ENCODE assay signal across 1 cellular context in the genomic region with DNA sequence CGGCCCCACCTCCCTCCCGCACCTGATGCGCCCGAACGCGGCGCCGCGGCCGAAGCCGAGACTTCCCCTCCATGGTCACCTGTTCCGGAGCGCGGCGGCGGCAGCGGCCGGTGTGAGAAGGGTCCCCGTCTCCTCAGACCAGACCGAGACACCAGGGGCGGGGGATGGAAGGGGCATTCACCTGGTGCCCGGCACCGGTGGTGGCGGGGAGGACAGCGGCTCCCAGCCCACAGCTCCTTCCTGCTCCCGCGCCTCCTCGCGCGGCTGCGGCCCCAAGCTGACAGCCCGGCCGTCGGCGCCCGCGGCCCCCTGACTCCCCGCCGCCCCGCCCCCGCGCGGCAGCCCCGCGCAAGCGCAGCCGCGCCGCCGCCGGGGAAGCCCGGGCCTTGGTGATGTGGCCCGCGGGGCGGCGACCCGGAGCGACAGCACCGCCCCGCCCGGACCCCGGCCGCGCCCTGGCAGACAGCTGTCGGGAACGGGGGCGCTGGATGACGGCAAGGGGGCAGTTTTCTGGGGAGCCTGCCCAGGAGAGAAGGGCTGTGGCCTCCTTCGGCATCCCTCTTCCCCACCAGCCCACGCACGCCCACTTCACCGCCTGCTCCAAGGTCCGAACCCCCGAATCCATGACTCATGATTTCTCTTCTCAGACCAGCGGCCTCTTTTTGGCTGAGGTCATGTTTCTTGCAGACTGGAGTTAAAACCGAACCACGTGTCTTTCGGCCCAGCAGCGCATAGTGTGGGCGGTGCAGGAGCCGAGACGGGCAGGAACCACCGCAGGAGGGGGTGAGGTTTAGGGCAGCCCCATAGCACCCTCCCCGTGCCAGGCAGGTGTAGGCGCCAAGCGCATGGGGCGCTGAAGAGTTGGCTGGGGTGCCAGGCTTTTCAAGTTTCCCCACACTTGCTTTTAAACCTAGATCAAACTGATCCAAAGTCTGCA.
A peak's percentile ranks its signal among the peaks of the same experiment; 100 is the strongest.
TF ChIP-seq lines count a peak whose summit lies in the region.

A gene with protein sequence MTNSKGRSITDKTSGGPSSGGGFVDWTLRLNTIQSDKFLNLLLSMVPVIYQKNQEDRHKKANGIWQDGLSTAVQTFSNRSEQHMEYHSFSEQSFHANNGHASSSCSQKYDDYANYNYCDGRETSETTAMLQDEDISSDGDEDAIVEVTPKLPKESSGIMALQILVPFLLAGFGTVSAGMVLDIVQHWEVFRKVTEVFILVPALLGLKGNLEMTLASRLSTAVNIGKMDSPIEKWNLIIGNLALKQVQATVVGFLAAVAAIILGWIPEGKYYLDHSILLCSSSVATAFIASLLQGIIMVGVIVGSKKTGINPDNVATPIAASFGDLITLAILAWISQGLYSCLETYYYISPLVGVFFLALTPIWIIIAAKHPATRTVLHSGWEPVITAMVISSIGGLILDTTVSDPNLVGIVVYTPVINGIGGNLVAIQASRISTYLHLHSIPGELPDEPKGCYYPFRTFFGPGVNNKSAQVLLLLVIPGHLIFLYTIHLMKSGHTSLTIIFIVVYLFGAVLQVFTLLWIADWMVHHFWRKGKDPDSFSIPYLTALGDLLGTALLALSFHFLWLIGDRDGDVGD (minus strand): TSS at position 282 of the 937 bp plus-strand sequence. CDS start 29,763 bp downstream, outside the sequence.

TF ChIP-seq in HEK293, 187 proteins besides CTCF, POLR2A, EP300 and RAD21 (continued from another document):
- TF ChIP-seq OVOL3 (tag by site-specific recombination; IDR thresholded peaks at IDR 0.05) (peak; percentile 42; the same call in 1 of the 2 replicates), ZNF558 (tag by site-specific recombination; IDR thresholded peaks at IDR 0.05) (no peak), ZNF394 (tag by site-specific recombination; IDR thresholded peaks at IDR 0.05; ENCODE audit: borderline replicate concordance) (peak; percentile 37; the same call in 1 of the 2 replicates), ZNF248 (tag by site-specific recombination; IDR thresholded peaks at IDR 0.05) (no peak), SP3 (tag by site-specific recombination; IDR thresholded peaks at IDR 0.05) (peak; percentile 81), ZNF473 (tag by site-specific recombination; IDR thresholded peaks at IDR 0.05) (no peak), GLI2 (tag by site-specific recombination; IDR thresholded peaks at IDR 0.05; ENCODE audit: borderline replicate concordance, low read depth) (no peak), ZNF560 (tag by site-specific recombination; IDR thresholded peaks at IDR 0.05; ENCODE audit: borderline replicate concordance) (no peak), ZNF514 (tag by site-specific recombination; IDR thresholded peaks at IDR 0.05) (no peak), ZNF621 (tag by site-specific recombination; IDR thresholded peaks at IDR 0.05) (no peak), ZNF274 (IDR thresholded peaks at IDR 0.05; ENCODE audit: low read length) (no peak), ZNF274 (tag by site-specific recombination; IDR thresholded peaks at IDR 0.05; ENCODE audit: borderline replicate concordance) (no peak), ZNF555 (tag by site-specific recombination; conservative IDR thresholded peaks at IDR 0.05) (no peak), ZNF174 (tag by site-specific recombination; IDR thresholded peaks at IDR 0.05) (no peak), ZFP69B (tag by site-specific recombination; IDR thresholded peaks at IDR 0.05) (peak; percentile 27), RBAK (tag by site-specific recombination; IDR thresholded peaks at IDR 0.05) (no peak), MYNN (tag by site-specific recombination; IDR thresholded peaks at IDR 0.05; ENCODE audit: borderline replicate concordance) (no peak), IKZF3 (tag by site-specific recombination; IDR thresholded peaks at IDR 0.05) (no peak), PRDM1 (tag by site-specific recombination; IDR thresholded peaks at IDR 0.05) (no peak), ZEB2 (tag by site-specific recombination; IDR thresholded peaks at IDR 0.05) (peak; percentile 98), SP7 (tag by site-specific recombination; IDR thresholded peaks at IDR 0.05) (peak; percentile 67), ZNF776 (tag by site-specific recombination; IDR thresholded peaks at IDR 0.05; ENCODE audit: borderline replicate concordance) (no peak), ZNF37A (tag by site-specific recombination; IDR thresholded peaks at IDR 0.05) (0 out of 2 replicates have a peak, but pooled peaks have one; percentile 18), ZNF571 (tag by site-specific recombination; IDR thresholded peaks at IDR 0.05) (no peak), ZNF266 (tag by site-specific recombination; IDR thresholded peaks at IDR 0.05; ENCODE audit: low read depth) (no peak), ZNF792 (tag by site-specific recombination; IDR thresholded peaks at IDR 0.05) (no peak), ZNF510 (tag by site-specific recombination; IDR thresholded peaks at IDR 0.05; ENCODE audit: insufficient replicate concordance) (no peak), TCF7L2 (IDR thresholded peaks at IDR 0.05; ENCODE audit: borderline replicate concordance, low read depth, low read length) (no peak), ZNF501 (tag by site-specific recombination; IDR thresholded peaks at IDR 0.05) (peak; percentile 53; the same call in 1 of the 2 replicates), ZNF623 (tag by site-specific recombination; IDR thresholded peaks at IDR 0.05) (no peak), ZNF223 (tag by site-specific recombination; IDR thresholded peaks at IDR 0.05) (no peak), ZNF112 (tag by site-specific recombination; IDR thresholded peaks at IDR 0.05) (no peak), OSR2 (tag by site-specific recombination; IDR thresholded peaks at IDR 0.05) (peak; percentile 6; the same call in 1 of the 2 replicates), ZNF626 (tag by site-specific recombination; IDR thresholded peaks at IDR 0.05) (no peak)
- TF ChIP-seq, protein P1, sequence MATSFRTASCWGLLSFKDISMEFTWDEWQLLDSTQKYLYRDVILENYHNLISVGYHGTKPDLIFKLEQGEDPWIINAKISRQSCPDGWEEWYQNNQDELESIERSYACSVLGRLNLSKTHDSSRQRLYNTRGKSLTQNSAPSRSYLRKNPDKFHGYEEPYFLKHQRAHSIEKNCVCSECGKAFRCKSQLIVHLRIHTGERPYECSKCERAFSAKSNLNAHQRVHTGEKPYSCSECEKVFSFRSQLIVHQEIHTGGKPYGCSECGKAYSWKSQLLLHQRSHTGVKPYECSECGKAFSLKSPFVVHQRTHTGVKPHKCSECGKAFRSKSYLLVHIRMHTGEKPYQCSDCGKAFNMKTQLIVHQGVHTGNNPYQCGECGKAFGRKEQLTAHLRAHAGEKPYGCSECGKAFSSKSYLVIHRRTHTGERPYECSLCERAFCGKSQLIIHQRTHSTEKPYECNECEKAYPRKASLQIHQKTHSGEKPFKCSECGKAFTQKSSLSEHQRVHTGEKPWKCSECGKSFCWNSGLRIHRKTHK (tag by site-specific recombination; IDR thresholded peaks at IDR 0.05): no peak
- TF ChIP-seq, protein P2, sequence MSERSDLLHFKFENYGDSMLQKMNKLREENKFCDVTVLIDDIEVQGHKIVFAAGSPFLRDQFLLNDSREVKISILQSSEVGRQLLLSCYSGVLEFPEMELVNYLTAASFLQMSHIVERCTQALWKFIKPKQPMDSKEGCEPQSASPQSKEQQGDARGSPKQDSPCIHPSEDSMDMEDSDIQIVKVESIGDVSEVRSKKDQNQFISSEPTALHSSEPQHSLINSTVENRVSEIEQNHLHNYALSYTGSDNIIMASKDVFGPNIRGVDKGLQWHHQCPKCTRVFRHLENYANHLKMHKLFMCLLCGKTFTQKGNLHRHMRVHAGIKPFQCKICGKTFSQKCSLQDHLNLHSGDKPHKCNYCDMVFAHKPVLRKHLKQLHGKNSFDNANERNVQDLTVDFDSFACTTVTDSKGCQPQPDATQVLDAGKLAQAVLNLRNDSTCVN (tag by site-specific recombination; optimal IDR thresholded peaks at IDR 0.05): peak; percentile 95
- TF ChIP-seq, protein P3, sequence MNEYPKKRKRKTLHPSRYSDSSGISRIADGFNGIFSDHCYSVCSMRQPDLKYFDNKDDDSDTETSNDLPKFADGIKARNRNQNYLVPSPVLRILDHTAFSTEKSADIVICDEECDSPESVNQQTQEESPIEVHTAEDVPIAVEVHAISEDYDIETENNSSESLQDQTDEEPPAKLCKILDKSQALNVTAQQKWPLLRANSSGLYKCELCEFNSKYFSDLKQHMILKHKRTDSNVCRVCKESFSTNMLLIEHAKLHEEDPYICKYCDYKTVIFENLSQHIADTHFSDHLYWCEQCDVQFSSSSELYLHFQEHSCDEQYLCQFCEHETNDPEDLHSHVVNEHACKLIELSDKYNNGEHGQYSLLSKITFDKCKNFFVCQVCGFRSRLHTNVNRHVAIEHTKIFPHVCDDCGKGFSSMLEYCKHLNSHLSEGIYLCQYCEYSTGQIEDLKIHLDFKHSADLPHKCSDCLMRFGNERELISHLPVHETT (tag by site-specific recombination; IDR thresholded peaks at IDR 0.05): peak; percentile 77; the same call in 1 of the 2 replicates
- TF ChIP-seq, protein P4, sequence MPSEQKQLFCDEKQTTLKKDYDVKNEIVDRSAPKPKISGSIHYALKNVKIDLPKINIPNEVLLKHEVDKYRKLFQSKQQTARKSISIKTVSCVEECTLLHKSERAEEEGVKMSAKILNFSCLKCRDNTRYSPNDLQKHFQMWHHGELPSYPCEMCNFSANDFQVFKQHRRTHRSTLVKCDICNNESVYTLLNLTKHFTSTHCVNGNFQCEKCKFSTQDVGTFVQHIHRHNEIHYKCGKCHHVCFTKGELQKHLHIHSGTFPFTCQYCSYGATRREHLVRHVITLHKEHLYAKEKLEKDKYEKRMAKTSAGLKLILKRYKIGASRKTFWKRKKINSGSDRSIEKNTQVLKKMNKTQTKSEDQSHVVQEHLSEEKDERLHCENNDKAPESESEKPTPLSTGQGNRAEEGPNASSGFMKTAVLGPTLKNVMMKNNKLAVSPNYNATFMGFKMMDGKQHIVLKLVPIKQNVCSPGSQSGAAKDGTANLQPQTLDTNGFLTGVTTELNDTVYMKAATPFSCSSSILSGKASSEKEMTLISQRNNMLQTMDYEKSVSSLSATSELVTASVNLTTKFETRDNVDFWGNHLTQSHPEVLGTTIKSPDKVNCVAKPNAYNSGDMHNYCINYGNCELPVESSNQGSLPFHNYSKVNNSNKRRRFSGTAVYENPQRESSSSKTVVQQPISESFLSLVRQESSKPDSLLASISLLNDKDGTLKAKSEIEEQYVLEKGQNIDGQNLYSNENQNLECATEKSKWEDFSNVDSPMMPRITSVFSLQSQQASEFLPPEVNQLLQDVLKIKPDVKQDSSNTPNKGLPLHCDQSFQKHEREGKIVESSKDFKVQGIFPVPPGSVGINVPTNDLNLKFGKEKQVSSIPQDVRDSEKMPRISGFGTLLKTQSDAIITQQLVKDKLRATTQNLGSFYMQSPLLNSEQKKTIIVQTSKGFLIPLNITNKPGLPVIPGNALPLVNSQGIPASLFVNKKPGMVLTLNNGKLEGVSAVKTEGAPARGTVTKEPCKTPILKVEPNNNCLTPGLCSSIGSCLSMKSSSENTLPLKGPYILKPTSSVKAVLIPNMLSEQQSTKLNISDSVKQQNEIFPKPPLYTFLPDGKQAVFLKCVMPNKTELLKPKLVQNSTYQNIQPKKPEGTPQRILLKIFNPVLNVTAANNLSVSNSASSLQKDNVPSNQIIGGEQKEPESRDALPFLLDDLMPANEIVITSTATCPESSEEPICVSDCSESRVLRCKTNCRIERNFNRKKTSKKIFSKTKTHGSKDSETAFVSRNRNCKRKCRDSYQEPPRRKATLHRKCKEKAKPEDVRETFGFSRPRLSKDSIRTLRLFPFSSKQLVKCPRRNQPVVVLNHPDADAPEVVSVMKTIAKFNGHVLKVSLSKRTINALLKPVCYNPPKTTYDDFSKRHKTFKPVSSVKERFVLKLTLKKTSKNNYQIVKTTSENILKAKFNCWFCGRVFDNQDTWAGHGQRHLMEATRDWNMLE (tag by site-specific recombination; conservative IDR thresholded peaks at IDR 0.05; ENCODE audit: low read depth): no peak
- TF ChIP-seq, protein P5, sequence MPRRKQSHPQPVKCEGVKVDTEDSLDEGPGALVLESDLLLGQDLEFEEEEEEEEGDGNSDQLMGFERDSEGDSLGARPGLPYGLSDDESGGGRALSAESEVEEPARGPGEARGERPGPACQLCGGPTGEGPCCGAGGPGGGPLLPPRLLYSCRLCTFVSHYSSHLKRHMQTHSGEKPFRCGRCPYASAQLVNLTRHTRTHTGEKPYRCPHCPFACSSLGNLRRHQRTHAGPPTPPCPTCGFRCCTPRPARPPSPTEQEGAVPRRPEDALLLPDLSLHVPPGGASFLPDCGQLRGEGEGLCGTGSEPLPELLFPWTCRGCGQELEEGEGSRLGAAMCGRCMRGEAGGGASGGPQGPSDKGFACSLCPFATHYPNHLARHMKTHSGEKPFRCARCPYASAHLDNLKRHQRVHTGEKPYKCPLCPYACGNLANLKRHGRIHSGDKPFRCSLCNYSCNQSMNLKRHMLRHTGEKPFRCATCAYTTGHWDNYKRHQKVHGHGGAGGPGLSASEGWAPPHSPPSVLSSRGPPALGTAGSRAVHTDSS (tag by site-specific recombination; IDR thresholded peaks at IDR 0.05): no peak
- TF ChIP-seq, protein P6, sequence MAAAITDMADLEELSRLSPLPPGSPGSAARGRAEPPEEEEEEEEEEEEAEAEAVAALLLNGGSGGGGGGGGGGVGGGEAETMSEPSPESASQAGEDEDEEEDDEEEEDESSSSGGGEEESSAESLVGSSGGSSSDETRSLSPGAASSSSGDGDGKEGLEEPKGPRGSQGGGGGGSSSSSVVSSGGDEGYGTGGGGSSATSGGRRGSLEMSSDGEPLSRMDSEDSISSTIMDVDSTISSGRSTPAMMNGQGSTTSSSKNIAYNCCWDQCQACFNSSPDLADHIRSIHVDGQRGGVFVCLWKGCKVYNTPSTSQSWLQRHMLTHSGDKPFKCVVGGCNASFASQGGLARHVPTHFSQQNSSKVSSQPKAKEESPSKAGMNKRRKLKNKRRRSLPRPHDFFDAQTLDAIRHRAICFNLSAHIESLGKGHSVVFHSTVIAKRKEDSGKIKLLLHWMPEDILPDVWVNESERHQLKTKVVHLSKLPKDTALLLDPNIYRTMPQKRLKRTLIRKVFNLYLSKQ (tag by site-specific recombination; IDR thresholded peaks at IDR 0.05; ENCODE audit: borderline replicate concordance): no peak
- TF ChIP-seq, protein P7, sequence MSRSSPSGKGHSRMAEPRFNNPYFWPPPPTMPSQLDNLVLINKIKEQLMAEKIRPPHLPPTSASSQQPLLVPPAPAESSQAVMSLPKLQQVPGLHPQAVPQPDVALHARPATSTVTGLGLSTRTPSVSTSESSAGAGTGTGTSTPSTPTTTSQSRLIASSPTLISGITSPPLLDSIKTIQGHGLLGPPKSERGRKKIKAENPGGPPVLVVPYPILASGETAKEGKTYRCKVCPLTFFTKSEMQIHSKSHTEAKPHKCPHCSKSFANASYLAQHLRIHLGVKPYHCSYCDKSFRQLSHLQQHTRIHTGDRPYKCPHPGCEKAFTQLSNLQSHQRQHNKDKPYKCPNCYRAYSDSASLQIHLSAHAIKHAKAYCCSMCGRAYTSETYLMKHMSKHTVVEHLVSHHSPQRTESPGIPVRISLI (tag by site-specific recombination; IDR thresholded peaks at IDR 0.05): no peak
TF ChIP-seq in HEK293: peak in this region for 68.
